24 cellular contexts compared by ENCODE assay signal in genomic region chr20:32314768-32315167, GRCh38. TPM values are rescaled to one million over a fixed set of nuclear protein-coding genes. Genes with fewer than 3 reads are reported as not detected.
DNase-seq lines count a peak whose midpoint lies in the region; ATAC-seq and TF ChIP-seq lines count a peak whose summit lies in the region.
"Had no signal": no experiment of that assay in that cellular context is flagged by ENCODE, and none has a peak within 500 bp of the region (broad histone marks: within the 10 kb centered on the region; RNA-seq: fewer than 3 reads in every experiment).

No MANE protein-coding gene starts in this region.

- H3K9me3 ChIP-seq in CD8-positive, alpha-beta T cell (ENCODE audit: low read length): no peaks in the 10 kb centered on the region
- H3K9me3 ChIP-seq in body of pancreas: no peaks in the 10 kb centered on the region
- H3K9me3 ChIP-seq: HAP-1, SJSA1, upper lobe of right lung had no signal

- TF ChIP-seq POLR2A in body of pancreas (IDR thresholded peaks at IDR 0.05): no peak

- H3K27ac Mint-ChIP-seq in activated CD8-positive, alpha-beta T cell treated with anti-CD3 and anti-CD28 coated beads for 36 hours: peak overlapping the region; percentile 9
- H3K27ac Mint-ChIP-seq in activated CD8-positive, alpha-beta T cell treated with anti-CD3 and anti-CD28 coated beads, Interleukin-2, amount 10 ng/mL, durations not matched to agents 7 days and 5 days: no peak overlapping the region
- peak overlapping the region; percentile 62 for H3K27ac Mint-ChIP-seq in CD8-positive, alpha-beta T cell
- H3K27ac Mint-ChIP-seq: activated CD8-positive, alpha-beta memory T cell treated with anti-CD3 and anti-CD28 coated beads, Interleukin-2, amount 10 ng/mL, durations not matched to agents 7 days and 5 days had no signal

- POLR2A ChIA-PET in activated CD8-positive, alpha-beta T cell treated with anti-CD3 and anti-CD28 coated beads for 36 hours (lab: Charles Lee): no interaction called here
- POLR2A ChIA-PET in activated CD8-positive, alpha-beta T cell treated with anti-CD3 and anti-CD28 coated beads, Interleukin-2, amount 10 ng/mL, durations not matched to agents 7 days and 5 days (lab: Charles Lee): no interaction called here
- POLR2A ChIA-PET in CD8-positive, alpha-beta T cell (lab: Charles Lee): no interaction called here

- no peak for TF ChIP-seq CTCF in activated CD8-positive, alpha-beta T cell treated with anti-CD3 and anti-CD28 coated beads for 36 hours (IDR thresholded peaks at IDR 0.05)
- TF ChIP-seq CTCF in CD8-positive, alpha-beta T cell (IDR thresholded peaks at IDR 0.05): no peak
- no peak for TF ChIP-seq CTCF in body of pancreas (IDR thresholded peaks at IDR 0.05)

- intact Hi-C loops in activated CD8-positive, alpha-beta T cell treated with anti-CD3 and anti-CD28 coated beads for 36 hours (cut with micrococcal nuclease): no loop called here
- intact Hi-C loops in CD8-positive, alpha-beta T cell (cut with DNase I, micrococcal nuclease): no loop called here
- intact Hi-C loops in body of pancreas (cut with DNase I) (no loop called here), posterior vena cava (cut with DNase I) (no loop called here)

- H3K9me3 Mint-ChIP-seq in activated CD8-positive, alpha-beta T cell treated with anti-CD3 and anti-CD28 coated beads for 36 hours: no peaks in the 10 kb centered on the region
- no peaks in the 10 kb centered on the region for H3K9me3 Mint-ChIP-seq in activated CD8-positive, alpha-beta T cell treated with anti-CD3 and anti-CD28 coated beads, Interleukin-2, amount 10 ng/mL, durations not matched to agents 7 days and 5 days (ENCODE audit: insufficient read depth)
- no peaks in the 10 kb centered on the region for H3K9me3 Mint-ChIP-seq in CD8-positive, alpha-beta T cell
- H3K9me3 Mint-ChIP-seq: brain, naive B cell had no signal

- peaks cover 65% of the 10 kb centered on the region for H3K36me3 Mint-ChIP-seq in activated CD8-positive, alpha-beta T cell treated with anti-CD3 and anti-CD28 coated beads for 36 hours (ENCODE audit: low read depth)
- H3K36me3 Mint-ChIP-seq in activated CD8-positive, alpha-beta T cell treated with anti-CD3 and anti-CD28 coated beads, Interleukin-2, amount 10 ng/mL, durations not matched to agents 7 days and 5 days (ENCODE audit: low read depth): peaks cover 62% of the 10 kb centered on the region
- H3K36me3 Mint-ChIP-seq in CD8-positive, alpha-beta T cell: peaks cover 70% of the 10 kb centered on the region

- H3K27ac ChIP-seq in CD8-positive, alpha-beta T cell (ENCODE audit: low read depth, low read length): no peak overlapping the region
- peak overlapping the region in 3 of 4 donors; percentile 72 to 94 (median 85) for H3K27ac ChIP-seq in body of pancreas
- H3K27ac ChIP-seq: SJSA1, upper lobe of right lung had no signal

- H3K4me3 ChIP-seq in CD8-positive, alpha-beta T cell (ENCODE audit: low read depth, low read length): no peak overlapping the region
- no peak overlapping the region for H3K4me3 ChIP-seq in body of pancreas
- H3K4me3 ChIP-seq: HAP-1, SJSA1, upper lobe of right lung had no signal

- H3K27me3 ChIP-seq in CD8-positive, alpha-beta T cell (ENCODE audit: insufficient read depth, low read length): no peaks in the 10 kb centered on the region
- H3K27me3 ChIP-seq in body of pancreas: no peaks in the 10 kb centered on the region
- H3K27me3 ChIP-seq: SJSA1, upper lobe of right lung had no signal

- H3K27me3 Mint-ChIP-seq in activated CD8-positive, alpha-beta T cell treated with anti-CD3 and anti-CD28 coated beads for 36 hours: no peaks in the 10 kb centered on the region
- no peaks in the 10 kb centered on the region for H3K27me3 Mint-ChIP-seq in activated CD8-positive, alpha-beta T cell treated with anti-CD3 and anti-CD28 coated beads, Interleukin-2, amount 10 ng/mL, durations not matched to agents 7 days and 5 days (ENCODE audit: low read depth)
- no peaks in the 10 kb centered on the region for H3K27me3 Mint-ChIP-seq in CD8-positive, alpha-beta T cell (ENCODE audit: low read depth)
- H3K27me3 Mint-ChIP-seq: activated CD8-positive, alpha-beta memory T cell treated with anti-CD3 and anti-CD28 coated beads, Interleukin-2, amount 10 ng/mL, durations not matched to agents 7 days and 5 days; brain; naive B cell had no signal

- 100% methylated on average over 1 of the region's 1 CpG; no CpG with 5 or more reads in 1 of the 2 donors for WGBS in body of pancreas, 2 donors

- CTCF ChIA-PET in activated CD8-positive, alpha-beta T cell treated with anti-CD3 and anti-CD28 coated beads for 36 hours (lab: Charles Lee): no interaction called here
- CTCF ChIA-PET in activated CD8-positive, alpha-beta T cell treated with anti-CD3 and anti-CD28 coated beads, Interleukin-2, amount 10 ng/mL, durations not matched to agents 7 days and 5 days (lab: Charles Lee): no interaction called here
- CTCF ChIA-PET in CD8-positive, alpha-beta T cell (lab: Charles Lee): no interaction called here

- H3K36me3 ChIP-seq in CD8-positive, alpha-beta T cell (ENCODE audit: insufficient read depth, low read length): peaks cover 21% of the 10 kb centered on the region
- peaks cover 0 to 11% of the 10 kb centered on the region in 2 donors for H3K36me3 ChIP-seq in body of pancreas (replicated peaks in 1 of 2; ENCODE audit: insufficient read depth in 1 of 2, low read depth in 2 of 2)

- H3K4me1 ChIP-seq in CD8-positive, alpha-beta T cell (ENCODE audit: insufficient read depth, low read length): no peaks in the 10 kb centered on the region
- peaks cover 43% of the 10 kb centered on the region for H3K4me1 ChIP-seq in body of pancreas
- H3K4me1 ChIP-seq: HAP-1, SJSA1, upper lobe of right lung had no signal

- ATAC-seq in activated CD8-positive, alpha-beta T cell treated with anti-CD3 and anti-CD28 coated beads for 36 hours: no peak
- no peak for ATAC-seq in activated CD8-positive, alpha-beta T cell treated with anti-CD3 and anti-CD28 coated beads, Interleukin-2, amount 10 ng/mL, durations not matched to agents 7 days and 5 days
- ATAC-seq in CD8-positive, alpha-beta T cell: no peak
- no peak for ATAC-seq in body of pancreas
- no peak for ATAC-seq in HG02798 (IDR thresholded peaks at IDR 0.05; ENCODE audit: poor library complexity, unreplicated experiment)
- ATAC-seq in HG03280 (IDR thresholded peaks at IDR 0.05; ENCODE audit: unreplicated experiment): no peak
- ATAC-seq: activated CD8-positive, alpha-beta memory T cell treated with anti-CD3 and anti-CD28 coated beads, Interleukin-2, amount 10 ng/mL, durations not matched to agents 7 days and 5 days; HepG2; left colon; sciatic nerve; upper lobe of right lung had no signal

- no peak for DNase-seq in activated CD8-positive, alpha-beta T cell treated with anti-CD3 and anti-CD28 coated beads for 36 hours
- DNase-seq in activated CD8-positive, alpha-beta T cell treated with anti-CD3 and anti-CD28 coated beads, Interleukin-2, amount 10 ng/mL, durations not matched to agents 7 days and 5 days: no peak
- no peak for DNase-seq in CD8-positive, alpha-beta T cell
- DNase-seq in body of pancreas: no peak
- peak; percentile 74 for DNase-seq in posterior vena cava (ENCODE audit: low spot score)
- no peak for DNase-seq in NOMO-1 treated with DMSO at 0.1 percent for 48 hours (lab: John Stamatoyannopoulos, UW; ENCODE audit: unreplicated experiment)
- DNase-seq: activated CD4-positive, alpha-beta T cell treated with anti-CD3 and anti-CD28 coated beads for 4 hours; activated CD8-positive, alpha-beta memory T cell treated with anti-CD3 and anti-CD28 coated beads, Interleukin-2, amount 10 ng/mL, durations not matched to agents 7 days and 5 days; AML-193; effector CD8-positive, alpha-beta T cell; foreskin fibroblast; left colon; naive B cell; NCI-H187 treated with DMSO at 0.1 percent for 48 hours; NCI-H69; stimulated activated CD4-positive, alpha-beta T cell treated with anti-CD3 and anti-CD28 coated beads, Interleukin-15, amount 100 ng/mL, for 24 hours; upper lobe of right lung had no signal

- H3K4me3 Mint-ChIP-seq in activated CD8-positive, alpha-beta T cell treated with anti-CD3 and anti-CD28 coated beads for 36 hours: no peak overlapping the region
- H3K4me3 Mint-ChIP-seq in activated CD8-positive, alpha-beta T cell treated with anti-CD3 and anti-CD28 coated beads, Interleukin-2, amount 10 ng/mL, durations not matched to agents 7 days and 5 days: no peak overlapping the region
- no peak overlapping the region for H3K4me3 Mint-ChIP-seq in CD8-positive, alpha-beta T cell
- H3K4me3 Mint-ChIP-seq: activated CD8-positive, alpha-beta memory T cell treated with anti-CD3 and anti-CD28 coated beads, Interleukin-2, amount 10 ng/mL, durations not matched to agents 7 days and 5 days; brain; naive B cell had no signal

- peaks cover 13% of the 10 kb centered on the region for H3K4me1 Mint-ChIP-seq in activated CD8-positive, alpha-beta T cell treated with anti-CD3 and anti-CD28 coated beads for 36 hours (ENCODE audit: low read depth)
- no peaks in the 10 kb centered on the region for H3K4me1 Mint-ChIP-seq in activated CD8-positive, alpha-beta T cell treated with anti-CD3 and anti-CD28 coated beads, Interleukin-2, amount 10 ng/mL, durations not matched to agents 7 days and 5 days (ENCODE audit: low read depth)
- H3K4me1 Mint-ChIP-seq in CD8-positive, alpha-beta T cell (ENCODE audit: low read depth): peaks cover 2% of the 10 kb centered on the region

RNA-seq across cellular contexts. Expression of gene KIF3B, which starts 37.3 kb away (rescaled TPM):
- 10 to 100 TPM; 25.4 to 25.7 TPM for total RNA-seq in activated CD8-positive, alpha-beta T cell treated with anti-CD3 and anti-CD28 coated beads for 36 hours
- total RNA-seq in activated CD8-positive, alpha-beta T cell treated with anti-CD3 and anti-CD28 coated beads, Interleukin-2, amount 10 ng/mL, durations not matched to agents 7 days and 5 days: 10 to 100 TPM; 15.1 to 16.0 TPM
- total RNA-seq in CD8-positive, alpha-beta T cell: 1 to 10 TPM; 7.1 to 8.1 TPM
- total RNA-seq in body of pancreas (10 to 100 TPM; 23.1 to 28.3 TPM), posterior vena cava (10 to 100 TPM; 26.2 to 28.8 TPM)

RNA-seq across cellular contexts. Expression of gene ASXL1, which starts 43.4 kb away (rescaled TPM):
- 100 to 1,000 TPM; 129 to 137 TPM for total RNA-seq in activated CD8-positive, alpha-beta T cell treated with anti-CD3 and anti-CD28 coated beads for 36 hours
- 10 to 100 TPM; 91.7 to 97.4 TPM for total RNA-seq in activated CD8-positive, alpha-beta T cell treated with anti-CD3 and anti-CD28 coated beads, Interleukin-2, amount 10 ng/mL, durations not matched to agents 7 days and 5 days
- 100 to 1,000 TPM; 197 to 200 TPM for total RNA-seq in CD8-positive, alpha-beta T cell
- total RNA-seq in body of pancreas (100 to 1,000 TPM in 1 of 2 donors, 10 to 100 TPM in 1; 57.9 to 102 TPM), posterior vena cava (10 to 100 TPM; 61.5 to 62.8 TPM)
